ENCODE assay signal across 8 cellular contexts in the genomic region with DNA sequence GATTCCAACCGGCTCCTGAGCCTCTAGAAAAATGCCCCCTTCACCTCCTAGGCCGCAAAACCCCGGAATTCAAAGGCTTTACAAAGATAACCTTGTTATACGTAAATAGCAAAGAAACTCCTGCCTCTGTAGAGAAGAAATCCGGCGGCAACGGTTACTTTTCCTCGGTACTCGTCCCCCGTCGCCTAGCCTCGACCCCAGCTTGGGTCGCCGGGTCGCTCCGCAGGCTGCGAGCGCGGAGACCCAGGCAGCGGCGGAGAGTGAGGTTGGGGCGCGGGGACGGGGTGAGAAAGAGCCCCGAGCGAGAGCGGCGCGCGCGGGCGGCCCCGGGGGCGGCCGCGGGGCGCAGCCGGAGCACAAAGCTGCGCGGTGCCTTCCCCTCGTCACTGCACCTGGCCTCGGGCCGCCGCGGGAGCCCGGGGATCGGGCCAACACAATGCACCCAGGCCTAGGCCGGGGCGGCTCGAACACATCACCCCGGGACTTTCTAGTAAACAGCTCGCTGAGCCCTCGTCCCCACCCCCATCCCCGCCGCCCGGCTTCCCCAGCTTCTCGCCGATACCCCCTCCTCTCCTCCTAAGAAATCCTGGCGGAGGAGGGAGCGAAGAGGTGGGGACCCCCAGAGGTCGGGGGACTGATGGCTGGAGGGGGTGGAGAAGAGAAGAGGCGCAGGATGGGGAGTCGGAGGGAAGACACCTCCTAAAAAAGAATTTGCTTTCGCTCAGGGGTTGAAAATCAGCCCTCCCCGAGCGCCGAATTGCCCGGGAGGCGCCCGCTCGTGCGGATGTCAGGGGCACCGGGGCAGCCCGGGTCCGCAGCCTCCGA. TPM values are rescaled to one million over a fixed set of nuclear protein-coding genes. Genes with fewer than 3 reads are reported as not detected.
DNase-seq lines count a peak whose midpoint lies in the region; TF ChIP-seq lines count a peak whose summit lies in the region.

No MANE protein-coding gene starts in this region.

- H3K4me1 Mint-ChIP-seq in endothelial cell (ENCODE audit: unreplicated experiment) (peaks cover 39% of the 10 kb centered on the region), mesothelial cell of epicardium (peaks cover 57% of the 10 kb centered on the region), type B pancreatic cell (ENCODE audit: unreplicated experiment) (peaks cover 33% of the 10 kb centered on the region)

- no peak for TF ChIP-seq CTCF in endothelial cell (IDR thresholded peaks at IDR 0.05; ENCODE audit: unreplicated experiment)
- no peak for TF ChIP-seq CTCF in mesothelial cell of epicardium (IDR thresholded peaks at IDR 0.05; ENCODE audit: unreplicated experiment)
- no peak for TF ChIP-seq CTCF in type B pancreatic cell (conservative IDR thresholded peaks at IDR 0.05)

- H3K27me3 Mint-ChIP-seq in endothelial cell (ENCODE audit: unreplicated experiment) (peaks cover 8% of the 10 kb centered on the region), mesothelial cell of epicardium (ENCODE audit: low read depth) (no peaks in the 10 kb centered on the region), type B pancreatic cell (peaks cover 46% of the 10 kb centered on the region)

- H3K27ac Mint-ChIP-seq in endothelial cell (ENCODE audit: unreplicated experiment), result peak overlapping the region; percentile 74
- H3K27ac Mint-ChIP-seq in mesothelial cell of epicardium, result peak overlapping the region; percentile 91
- H3K27ac Mint-ChIP-seq in type B pancreatic cell, result peak overlapping the region; percentile 60

- H3K4me3 Mint-ChIP-seq in endothelial cell (ENCODE audit: unreplicated experiment) (peak overlapping the region; percentile 95), mesothelial cell of epicardium (peak overlapping the region; percentile 69), type B pancreatic cell (peak overlapping the region; percentile 91)

- no peaks in the 10 kb centered on the region for H3K9me3 Mint-ChIP-seq in endothelial cell (ENCODE audit: unreplicated experiment)
- H3K9me3 Mint-ChIP-seq in mesothelial cell of epicardium, result no peaks in the 10 kb centered on the region
- H3K9me3 Mint-ChIP-seq in type B pancreatic cell, result no peaks in the 10 kb centered on the region

- DNase-seq in activated T-cell treated with anti-CD3 and anti-CD28 coated beads, Interleukin-2, amount 50 U/mL, for 1 hour, result peak; percentile 17
- no peak for DNase-seq in activated T-cell treated with anti-CD3 and anti-CD28 coated beads for 4 hours
- peak; percentile 79 for DNase-seq in NCI-H69 (lab: John Stamatoyannopoulos, UW)
- peak; percentile 46 for DNase-seq in endothelial cell (ENCODE audit: low spot score)
- DNase-seq in mesothelial cell of epicardium (ENCODE audit: low spot score in 2 of 2, unreplicated experiment in 2 of 2), result peak; percentile 23 to 61
- DNase-seq in type B pancreatic cell (ENCODE audit: extremely low spot score, unreplicated experiment), result peak; percentile 68
- DNase-seq in NOMO-1 (lab: John Stamatoyannopoulos, UW; ENCODE audit: unreplicated experiment in 2 of 2), result no peak
- DNase-seq in GOT3 (lab: John Stamatoyannopoulos, UW), result no peak

- H3K36me3 Mint-ChIP-seq in endothelial cell (ENCODE audit: low read depth, unreplicated experiment), result peaks cover 15% of the 10 kb centered on the region
- peaks cover 3% of the 10 kb centered on the region for H3K36me3 Mint-ChIP-seq in mesothelial cell of epicardium
- peaks cover 8% of the 10 kb centered on the region for H3K36me3 Mint-ChIP-seq in type B pancreatic cell

RNA-seq across cellular contexts. Expression of gene MPPED2, which starts 0.9 kb away (rescaled TPM):
- total RNA-seq in endothelial cell (ENCODE audit: unreplicated experiment), result 50.2 TPM
- 163 to 179 TPM (median 166 TPM) in 3 replicates for total RNA-seq in mesothelial cell of epicardium
- total RNA-seq in type B pancreatic cell (ENCODE audit: low replicate concordance), result 16.8 and 63.9 TPM in 2 replicates

Comparison
In these comparisons a context has a peak if more than half of its experiments do, and no peak if none do; other contexts are left out.
1. DNase-seq: peak in activated T-cell treated with anti-CD3 and anti-CD28 coated beads, Interleukin-2, amount 50 U/mL, for 1 hour (single experiment), NCI-H69 (single experiment), endothelial cell (single experiment), mesothelial cell of epicardium (2 of 2) and type B pancreatic cell (single experiment); none in activated T-cell treated with anti-CD3 and anti-CD28 coated beads for 4 hours (single experiment), NOMO-1 (0 of 2) and GOT3 (single experiment).
2. Peak in every context shown above with its lines, with median percentiles within 50 percentile points of each other: H3K27ac Mint-ChIP-seq and H3K4me3 Mint-ChIP-seq.